ENCODE assay signal across 6 cellular contexts in genomic region chr2:113465770-113466169, GRCh38. TPM values are rescaled to one million over a fixed set of nuclear protein-coding genes. Genes with fewer than 3 reads are reported as not detected.
"Had no signal": no experiment of that assay in that cellular context is flagged by ENCODE, and none has a peak within 500 bp of the region (broad histone marks: within the 10 kb centered on the region; RNA-seq: fewer than 3 reads in every experiment).

No MANE protein-coding gene starts in this region.

RNA-seq across cellular contexts. Expression of gene FOXD4L1, which starts 32.7 kb away (rescaled TPM):
- total RNA-seq: natural killer cell, skeletal muscle tissue, urinary bladder, uterus had no signal
- polyA plus RNA-seq: naive thymus-derived CD4-positive, alpha-beta T cell; ovary had no signal
